ENCODE assay signal across 1 cellular context in the genomic region with DNA sequence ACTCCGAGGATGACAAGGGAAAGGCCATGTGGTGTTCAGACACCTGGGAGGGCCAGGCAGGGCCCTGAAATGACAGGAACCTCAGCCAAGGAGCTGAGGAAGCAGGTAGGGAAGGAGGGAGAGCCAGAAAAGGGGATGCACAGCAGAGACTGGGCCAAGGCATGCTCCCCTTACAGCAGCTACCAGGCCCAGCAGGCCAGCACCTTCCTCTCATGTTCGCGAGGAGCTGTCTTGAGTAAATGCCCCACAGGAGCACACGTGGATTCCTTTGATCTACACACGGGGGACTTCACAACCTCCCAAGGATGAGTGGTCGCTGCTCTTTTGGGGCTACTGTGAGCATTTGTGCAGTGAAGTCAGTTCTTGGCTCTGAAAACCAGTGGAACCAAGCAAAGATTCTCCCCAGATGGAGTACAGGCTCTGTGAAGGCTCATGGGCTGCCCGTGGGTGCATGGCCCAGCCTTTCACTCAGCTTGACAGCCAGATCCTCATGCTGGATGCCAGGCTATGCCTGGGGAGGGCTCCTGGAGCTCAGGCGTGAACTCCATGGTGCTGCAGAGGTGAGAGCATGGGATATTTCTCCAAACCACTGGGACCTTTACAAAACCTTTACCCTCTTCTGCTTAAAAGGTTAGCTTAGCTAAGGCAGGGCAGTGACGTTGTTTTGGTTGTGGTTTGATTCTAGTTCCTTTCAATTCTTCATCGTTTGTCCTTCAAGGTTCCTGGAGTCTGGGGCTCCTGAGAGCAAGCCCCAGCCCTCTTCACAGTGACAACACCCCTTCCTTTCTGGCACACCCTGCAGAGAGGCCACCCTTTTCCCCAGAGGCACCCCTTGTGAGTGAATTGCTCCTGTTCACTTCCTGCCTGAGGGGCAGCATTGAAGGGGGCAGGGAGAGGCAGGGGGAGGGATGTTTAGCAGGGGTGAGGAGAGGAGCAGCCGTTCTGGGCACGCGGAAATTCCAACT.
TF ChIP-seq lines count a peak whose summit lies in the region.

No MANE protein-coding gene starts in this region.

TF ChIP-seq in WTC11, 78 proteins besides CTCF, POLR2A, EP300 and RAD21 (continued from another document):
- TF ChIP-seq, protein P1, sequence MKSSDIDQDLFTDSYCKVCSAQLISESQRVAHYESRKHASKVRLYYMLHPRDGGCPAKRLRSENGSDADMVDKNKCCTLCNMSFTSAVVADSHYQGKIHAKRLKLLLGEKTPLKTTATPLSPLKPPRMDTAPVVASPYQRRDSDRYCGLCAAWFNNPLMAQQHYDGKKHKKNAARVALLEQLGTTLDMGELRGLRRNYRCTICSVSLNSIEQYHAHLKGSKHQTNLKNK (CRISPR knock-in tag; IDR thresholded peaks at IDR 0.05), result no peak
- TF ChIP-seq ZNF138 (CRISPR knock-in tag; conservative IDR thresholded peaks at IDR 0.05) (no peak), MYBL2 (CRISPR knock-in tag; IDR thresholded peaks at IDR 0.05) (no peak), ZNF317 (CRISPR knock-in tag; IDR thresholded peaks at IDR 0.05; ENCODE audit: borderline replicate concordance, low read depth) (no peak), IRF2 (CRISPR knock-in tag; IDR thresholded peaks at IDR 0.05; ENCODE audit: borderline replicate concordance, low read depth) (no peak)
- TF ChIP-seq, protein P2, sequence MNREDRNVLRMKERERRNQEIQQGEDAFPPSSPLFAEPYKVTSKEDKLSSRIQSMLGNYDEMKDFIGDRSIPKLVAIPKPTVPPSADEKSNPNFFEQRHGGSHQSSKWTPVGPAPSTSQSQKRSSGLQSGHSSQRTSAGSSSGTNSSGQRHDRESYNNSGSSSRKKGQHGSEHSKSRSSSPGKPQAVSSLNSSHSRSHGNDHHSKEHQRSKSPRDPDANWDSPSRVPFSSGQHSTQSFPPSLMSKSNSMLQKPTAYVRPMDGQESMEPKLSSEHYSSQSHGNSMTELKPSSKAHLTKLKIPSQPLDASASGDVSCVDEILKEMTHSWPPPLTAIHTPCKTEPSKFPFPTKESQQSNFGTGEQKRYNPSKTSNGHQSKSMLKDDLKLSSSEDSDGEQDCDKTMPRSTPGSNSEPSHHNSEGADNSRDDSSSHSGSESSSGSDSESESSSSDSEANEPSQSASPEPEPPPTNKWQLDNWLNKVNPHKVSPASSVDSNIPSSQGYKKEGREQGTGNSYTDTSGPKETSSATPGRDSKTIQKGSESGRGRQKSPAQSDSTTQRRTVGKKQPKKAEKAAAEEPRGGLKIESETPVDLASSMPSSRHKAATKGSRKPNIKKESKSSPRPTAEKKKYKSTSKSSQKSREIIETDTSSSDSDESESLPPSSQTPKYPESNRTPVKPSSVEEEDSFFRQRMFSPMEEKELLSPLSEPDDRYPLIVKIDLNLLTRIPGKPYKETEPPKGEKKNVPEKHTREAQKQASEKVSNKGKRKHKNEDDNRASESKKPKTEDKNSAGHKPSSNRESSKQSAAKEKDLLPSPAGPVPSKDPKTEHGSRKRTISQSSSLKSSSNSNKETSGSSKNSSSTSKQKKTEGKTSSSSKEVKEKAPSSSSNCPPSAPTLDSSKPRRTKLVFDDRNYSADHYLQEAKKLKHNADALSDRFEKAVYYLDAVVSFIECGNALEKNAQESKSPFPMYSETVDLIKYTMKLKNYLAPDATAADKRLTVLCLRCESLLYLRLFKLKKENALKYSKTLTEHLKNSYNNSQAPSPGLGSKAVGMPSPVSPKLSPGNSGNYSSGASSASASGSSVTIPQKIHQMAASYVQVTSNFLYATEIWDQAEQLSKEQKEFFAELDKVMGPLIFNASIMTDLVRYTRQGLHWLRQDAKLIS (CRISPR knock-in tag; IDR thresholded peaks at IDR 0.05; ENCODE audit: borderline replicate concordance), result no peak
- TF ChIP-seq, protein P3, sequence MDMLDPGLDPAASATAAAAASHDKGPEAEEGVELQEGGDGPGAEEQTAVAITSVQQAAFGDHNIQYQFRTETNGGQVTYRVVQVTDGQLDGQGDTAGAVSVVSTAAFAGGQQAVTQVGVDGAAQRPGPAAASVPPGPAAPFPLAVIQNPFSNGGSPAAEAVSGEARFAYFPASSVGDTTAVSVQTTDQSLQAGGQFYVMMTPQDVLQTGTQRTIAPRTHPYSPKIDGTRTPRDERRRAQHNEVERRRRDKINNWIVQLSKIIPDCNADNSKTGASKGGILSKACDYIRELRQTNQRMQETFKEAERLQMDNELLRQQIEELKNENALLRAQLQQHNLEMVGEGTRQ (CRISPR knock-in tag; IDR thresholded peaks at IDR 0.05), result no peak
